18 cellular contexts compared by ENCODE assay signal in the genomic region with DNA sequence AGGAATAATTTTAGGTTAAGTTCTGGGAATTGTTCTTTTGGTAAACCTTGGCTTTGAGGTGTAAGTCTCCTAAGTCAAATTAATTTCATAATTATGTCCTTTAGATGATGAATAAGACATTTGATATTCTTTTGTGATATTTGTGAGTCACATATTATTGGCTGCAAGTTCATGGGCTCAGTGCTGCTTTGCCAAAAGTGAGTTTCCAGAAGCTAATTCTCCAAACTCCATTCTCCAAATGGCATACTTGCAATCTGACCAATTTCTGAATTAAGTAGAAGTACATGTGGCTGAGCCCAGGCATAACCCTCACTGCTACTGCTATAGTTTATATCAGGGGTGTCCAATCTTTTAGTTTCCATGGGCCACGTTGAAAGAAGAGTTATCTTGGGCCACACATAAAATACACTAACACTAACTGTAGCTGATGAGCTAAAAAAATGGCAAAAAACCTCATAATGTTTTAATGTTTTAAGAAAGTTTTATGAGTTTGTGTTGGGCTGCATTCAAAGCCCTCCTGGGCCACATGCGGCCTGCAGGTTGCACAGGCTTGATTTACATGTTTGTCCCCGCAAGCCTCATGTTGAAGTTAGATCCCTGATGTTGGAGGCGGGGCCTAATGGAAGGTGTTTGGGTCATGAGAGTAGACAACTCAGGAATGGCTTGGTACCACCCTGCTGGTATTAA.
"Had no signal": no experiment of that assay in that cellular context is flagged by ENCODE, and none has a peak within 500 bp of the region (broad histone marks: within the 10 kb centered on the region; RNA-seq: fewer than 3 reads in every experiment).

No MANE protein-coding gene starts in this region.

- H3K4me3 Mint-ChIP-seq: activated CD4-positive, alpha-beta memory T cell treated with anti-CD3 and anti-CD28 coated beads, Interleukin-2, amount 10 ng/mL, durations not matched to agents 7 days and 5 days; activated CD4-positive, alpha-beta T cell treated with anti-CD3 and anti-CD28 coated beads for 36 hours; activated T-cell treated with anti-CD3 and anti-CD28 coated beads, Interleukin-2, amount 50 U/mL, for 24 hours; naive B cell; T-helper 17 cell had no signal

- ATAC-seq: activated CD4-positive, alpha-beta T cell treated with anti-CD3 and anti-CD28 coated beads for 36 hours; body of pancreas; stimulated activated naive CD8-positive, alpha-beta T cell treated with anti-CD3 and anti-CD28 coated beads, Interleukin-15, Interleukin-2, amounts not matched to agents 100 U/mL and 50 U/mL, for 24 hours; T-helper 17 cell had no signal

- H3K4me2 ChIP-seq: smooth muscle cell had no signal

- H3K9me3 Mint-ChIP-seq: activated CD4-positive, alpha-beta memory T cell treated with anti-CD3 and anti-CD28 coated beads, Interleukin-2, amount 10 ng/mL, durations not matched to agents 7 days and 5 days; activated T-cell treated with anti-CD3 and anti-CD28 coated beads, Interleukin-2, amount 50 U/mL, for 24 hours had no signal

- H3K4me1 Mint-ChIP-seq: activated CD4-positive, alpha-beta memory T cell treated with anti-CD3 and anti-CD28 coated beads, Interleukin-2, amount 10 ng/mL, durations not matched to agents 7 days and 5 days; activated CD4-positive, alpha-beta T cell treated with anti-CD3 and anti-CD28 coated beads for 36 hours; naive B cell; T-helper 17 cell had no signal

- H3K4me1 ChIP-seq: body of pancreas, testis, upper lobe of left lung had no signal

- H3K27ac Mint-ChIP-seq: activated CD4-positive, alpha-beta memory T cell treated with anti-CD3 and anti-CD28 coated beads, Interleukin-2, amount 10 ng/mL, durations not matched to agents 7 days and 5 days; activated CD4-positive, alpha-beta T cell treated with anti-CD3 and anti-CD28 coated beads for 36 hours; activated T-cell treated with anti-CD3 and anti-CD28 coated beads, Interleukin-2, amount 50 U/mL, for 24 hours; naive B cell; T-helper 17 cell had no signal

- H3K27me3 Mint-ChIP-seq: activated CD4-positive, alpha-beta T cell treated with anti-CD3 and anti-CD28 coated beads for 36 hours; activated T-cell treated with anti-CD3 and anti-CD28 coated beads, Interleukin-2, amount 50 U/mL, for 24 hours; naive B cell; T-helper 17 cell had no signal

- H3K9me3 ChIP-seq: body of pancreas, testis, upper lobe of left lung had no signal

- H3K4me3 ChIP-seq: body of pancreas, smooth muscle cell, testis, upper lobe of left lung had no signal

- H3K36me3 Mint-ChIP-seq: naive B cell had no signal

- H3K36me3 ChIP-seq: upper lobe of left lung, WERI-Rb-1 had no signal

- H3K27ac ChIP-seq: body of pancreas, testis, upper lobe of left lung, WERI-Rb-1 had no signal

- H3K27me3 ChIP-seq: body of pancreas, testis, upper lobe of left lung had no signal

- DNase-seq: activated CD4-positive, alpha-beta memory T cell treated with anti-CD3 and anti-CD28 coated beads, Interleukin-2, amount 10 ng/mL, durations not matched to agents 7 days and 5 days; activated CD4-positive, alpha-beta T cell treated with anti-CD3 and anti-CD28 coated beads for 36 hours; activated effector memory CD4-positive, alpha-beta T cell treated with Interleukin-2 at 50 U/mL for 16 hours; activated naive CD4-positive, alpha-beta T cell treated with anti-CD3 and anti-CD28 coated beads, Interleukin-2, amount 50 U/mL, for 16 hours; activated T-cell treated with anti-CD3 and anti-CD28 coated beads, Interleukin-2, amount 50 U/mL, for 24 hours; body of pancreas; caudate nucleus; foreskin melanocyte; naive B cell; posterior cingulate gyrus; stimulated activated CD4-positive, alpha-beta T cell treated with anti-CD3 and anti-CD28 coated beads, Interleukin-4, amount 100 ng/mL, for 4 hours; stimulated activated CD8-positive, alpha-beta memory T cell treated with anti-CD3 and anti-CD28 coated beads, Interleukin-4, amount 100 ng/mL, for 48 hours; stimulated activated naive CD8-positive, alpha-beta T cell treated with anti-CD3 and anti-CD28 coated beads, Interleukin-15, Interleukin-2, amounts not matched to agents 100 U/mL and 50 U/mL, for 24 hours; T-helper 17 cell; testis; upper lobe of left lung; WERI-Rb-1 had no signal
